In the genomic region with DNA sequence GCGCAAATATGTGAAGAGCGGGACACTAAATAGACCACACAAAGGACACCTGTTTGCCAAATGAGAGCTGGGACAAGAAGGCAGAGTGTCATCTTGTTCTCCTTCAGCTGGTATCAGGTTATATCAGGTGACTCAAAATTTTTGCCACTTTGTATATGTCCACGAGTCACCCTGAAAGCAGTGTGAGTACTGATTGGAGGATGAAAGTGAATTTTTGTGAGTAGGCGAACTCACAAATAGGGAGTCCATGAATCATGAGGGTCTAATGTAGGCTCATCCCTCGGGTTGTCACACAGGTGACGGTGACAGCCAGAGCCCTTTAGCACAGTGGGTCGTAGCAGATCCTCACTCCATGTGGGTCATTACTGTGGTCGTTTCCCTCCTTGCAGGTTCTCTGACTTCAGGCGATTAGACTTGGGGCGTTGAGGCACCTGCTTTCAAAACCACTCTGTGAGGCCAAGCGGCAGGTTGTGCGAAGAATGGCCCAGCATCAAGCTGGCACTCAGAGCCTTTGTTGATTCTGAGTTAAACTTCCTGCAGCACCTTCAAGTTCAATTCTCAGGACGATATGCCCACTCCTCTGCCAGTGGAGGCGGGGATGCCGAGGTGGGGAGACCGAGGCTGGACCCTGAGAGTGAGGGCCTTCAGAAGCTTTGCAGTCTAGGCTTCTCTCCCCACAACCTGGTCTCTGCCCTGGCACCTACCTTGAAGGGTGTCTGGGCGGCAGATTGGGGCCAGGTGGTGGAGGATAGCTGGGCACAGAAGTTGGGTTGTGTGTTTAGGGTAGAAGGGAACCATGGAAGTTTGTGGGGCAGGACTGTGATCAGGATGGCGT, we compare ENCODE assay signal across 27 cellular contexts.
A peak's percentile ranks its signal among the peaks of the same experiment; 100 is the strongest.
DNase-seq lines count a peak whose midpoint lies in the region; ATAC-seq, FAIRE-seq and TF ChIP-seq lines count a peak whose summit lies in the region.
"Had no signal": no experiment of that assay in that cellular context is flagged by ENCODE, and none has a peak within 500 bp of the region (broad histone marks: within the 10 kb centered on the region; RNA-seq: fewer than 3 reads in every experiment).

No MANE protein-coding gene starts in this region.

- H3K4me1 ChIP-seq in K562 (replicated peaks in 1 of 2; ENCODE audit: control insufficient read depth in 2 of 2, insufficient read depth in 2 of 2, low read length in 2 of 2): peaks cover 0 to 4% of the 10 kb centered on the region in 2 experiments; a peak in 2 of 5 replicates
- H3K4me1 ChIP-seq in CD8-positive, alpha-beta memory T cell (ENCODE audit: insufficient read depth, low read length): no peaks in the 10 kb centered on the region
- H3K4me1 ChIP-seq: Peyer's patch had no signal

- no peak for TF ChIP-seq POLR2A in K562 (conservative IDR thresholded peaks at IDR 0.05)

- intact Hi-C loops in K562 (cut with micrococcal nuclease): no loop called here

- POLR2A ChIA-PET in K562 (lab: Yijun Ruan, JAX): interaction anchor here (0.6 to 1.1 kb wide), 3 partner anchors 8 to 1571 kb away, joined by 3 read pairs; a partner anchor contains a TSS
- POLR2A ChIA-PET in CD8-positive, alpha-beta memory T cell (lab: Charles Lee): no interaction called here

- TF ChIP-seq CTCF in K562 (IDR thresholded peaks at IDR 0.05 in 2 of 3, conservative IDR thresholded peaks at IDR 0.05 in 1 of 3; ENCODE audit: insufficient read depth in 2 of 3, low read depth in 1 of 3, low read length in 3 of 3) (no peak), osteocyte (IDR thresholded peaks at IDR 0.05) (no peak)

- peak overlapping the region in 1 of 2 experiments; percentile 43; a peak in 1 of 4 replicates for H3K9ac ChIP-seq in K562 (ENCODE audit: insufficient read depth in 1 of 2, low read depth in 2 of 2, low read length in 2 of 2)

- H3K4me3 Mint-ChIP-seq in activated T-cell treated with anti-CD3 and anti-CD28 coated beads, Interleukin-2, amount 50 U/mL, for 4 hours: no peak overlapping the region
- no peak overlapping the region for H3K4me3 Mint-ChIP-seq in osteocyte (ENCODE audit: unreplicated experiment)
- no peak overlapping the region for H3K4me3 Mint-ChIP-seq in CD8-positive, alpha-beta memory T cell
- H3K4me3 Mint-ChIP-seq: activated CD4-positive, alpha-beta T cell treated with anti-CD3 and anti-CD28 coated beads, Interleukin-2, amount 10 ng/mL, durations not matched to agents 7 days and 5 days; brain; CD4-positive, alpha-beta T cell; naive thymus-derived CD8-positive, alpha-beta T cell had no signal

- in situ Hi-C loops in K562 (cut with MboI): no loop called here

- H3K9me1 ChIP-seq in K562 (ENCODE audit: control insufficient read depth, insufficient read depth, low read length): no peaks in the 10 kb centered on the region

- TF ChIP-seq EP300 in K562 (IDR thresholded peaks at IDR 0.05; ENCODE audit: low read length): no peak

- H3K36me3 Mint-ChIP-seq in activated T-cell treated with anti-CD3 and anti-CD28 coated beads, Interleukin-2, amount 50 U/mL, for 4 hours (ENCODE audit: insufficient read depth): no peaks in the 10 kb centered on the region
- peaks cover 3% of the 10 kb centered on the region for H3K36me3 Mint-ChIP-seq in osteocyte (ENCODE audit: unreplicated experiment)
- H3K36me3 Mint-ChIP-seq in CD8-positive, alpha-beta memory T cell: no peaks in the 10 kb centered on the region
- H3K36me3 Mint-ChIP-seq: brain; naive thymus-derived CD8-positive, alpha-beta T cell had no signal

- ATAC-seq in activated T-cell treated with anti-CD3 and anti-CD28 coated beads, Interleukin-2, amount 50 U/mL, for 4 hours: peak; percentile 46 to 71
- ATAC-seq in K562: peak; percentile 13; the same call in 1 of the 3 replicates
- ATAC-seq: naive thymus-derived CD8-positive, alpha-beta T cell had no signal

- H3K27me3 ChIP-seq in K562 (ENCODE audit: control insufficient read depth in 2 of 2, insufficient read depth in 2 of 2, low read length in 2 of 2): peaks cover 0 to 13% of the 10 kb centered on the region in 2 experiments; a peak in 2 of 5 replicates
- H3K27me3 ChIP-seq in CD8-positive, alpha-beta memory T cell (ENCODE audit: insufficient read depth, low read length, poor library complexity, severe bottlenecking): no peaks in the 10 kb centered on the region
- H3K27me3 ChIP-seq: Peyer's patch had no signal

- H3K27ac ChIP-seq in K562 (ENCODE audit: extremely low read depth, low read depth, low read length): no peak overlapping the region
- no peak overlapping the region for H3K27ac ChIP-seq in CD8-positive, alpha-beta memory T cell (ENCODE audit: low read depth, low read length)
- H3K27ac ChIP-seq: Peyer's patch had no signal

- H3K27ac Mint-ChIP-seq in osteocyte (ENCODE audit: unreplicated experiment): no peak overlapping the region
- no peak overlapping the region for H3K27ac Mint-ChIP-seq in CD8-positive, alpha-beta memory T cell
- H3K27ac Mint-ChIP-seq: activated CD4-positive, alpha-beta T cell treated with anti-CD3 and anti-CD28 coated beads, Interleukin-2, amount 10 ng/mL, durations not matched to agents 7 days and 5 days; brain; CD4-positive, alpha-beta T cell; naive thymus-derived CD8-positive, alpha-beta T cell had no signal

- no peak for FAIRE-seq in K562 (lab: Jason Lieb, UNC)
- FAIRE-seq: GM19239 had no signal

- no peak overlapping the region for H3K4me3 ChIP-seq in K562
- H3K4me3 ChIP-seq in CD8-positive, alpha-beta memory T cell (ENCODE audit: low read length): no peak overlapping the region
- H3K4me3 ChIP-seq: Peyer's patch had no signal

- no peaks in the 10 kb centered on the region for H3K36me3 ChIP-seq in K562 (ENCODE audit: control insufficient read depth, insufficient read depth, low read length)
- H3K36me3 ChIP-seq in CD8-positive, alpha-beta memory T cell (ENCODE audit: insufficient read depth, low read length): no peaks in the 10 kb centered on the region
- H3K36me3 ChIP-seq: Peyer's patch had no signal

- no peaks in the 10 kb centered on the region for H3K9me3 ChIP-seq in K562 (replicated peaks; ENCODE audit: control insufficient read depth, insufficient read depth, low read depth, low read length)
- no peaks in the 10 kb centered on the region for H3K9me3 ChIP-seq in CD8-positive, alpha-beta memory T cell (ENCODE audit: low read length)
- H3K9me3 ChIP-seq: Peyer's patch had no signal

- H2AFZ ChIP-seq in K562 (ENCODE audit: low read depth, low read length): peak overlapping the region; percentile 77

- CTCF ChIA-PET in K562 (lab: Yijun Ruan, JAX; ENCODE audit: low intra/inter-chr PET ratio): no interaction called here
- CTCF ChIA-PET in CD8-positive, alpha-beta memory T cell (lab: Charles Lee): no interaction called here

- DNase-seq in activated T-cell treated with anti-CD3 and anti-CD28 coated beads, Interleukin-2, amount 50 U/mL, for 4 hours: no peak
- DNase-seq in activated T-cell treated with anti-CD3 and anti-CD28 coated beads, Interleukin-2, amount 50 U/mL, for 1 hour: no peak
- DNase-seq in H4 (ENCODE audit: low spot score) (peak; percentile 1), K562 (ENCODE audit: extremely low read depth in 1 of 4, low spot score in 3 of 4) (no peak), osteocyte (ENCODE audit: extremely low spot score, unreplicated experiment) (peak; percentile 72), NCI-H524 treated with DMSO at 0.1 percent for 48 hours (lab: John Stamatoyannopoulos, UW) (no peak), amygdala (lab: John Stamatoyannopoulos, UW) (no peak)
- no peak for DNase-seq in CD8-positive, alpha-beta memory T cell
- DNase-seq: 8988T; activated CD4-positive, alpha-beta T cell treated with anti-CD3 and anti-CD28 coated beads, Interleukin-2, amount 10 ng/mL, durations not matched to agents 7 days and 5 days; CD4-positive, alpha-beta T cell; DMS 273 treated with DMSO at 0.1 percent for 48 hours; GDM1; HCEC 1CT; naive thymus-derived CD8-positive, alpha-beta T cell; NCI-H1694; NCI-H2171; NCI-H524; occipital lobe; Peyer's patch; SIG-M5; stimulated activated CD4-positive, alpha-beta T cell treated with anti-CD3 and anti-CD28 coated beads, Interleukin-15, amount 100 ng/mL, for 24 hours; stimulated activated naive CD4-positive, alpha-beta T cell treated with Interleukin-2 at 50 U/mL for 16 hours; SW 1271; T1000 had no signal

- H3K27me3 Mint-ChIP-seq in activated T-cell treated with anti-CD3 and anti-CD28 coated beads, Interleukin-2, amount 50 U/mL, for 4 hours (ENCODE audit: low read depth): peaks cover 6% of the 10 kb centered on the region
- H3K27me3 Mint-ChIP-seq in osteocyte (ENCODE audit: unreplicated experiment): no peaks in the 10 kb centered on the region
- H3K27me3 Mint-ChIP-seq in CD8-positive, alpha-beta memory T cell: peaks cover 12% of the 10 kb centered on the region in 2 donors
- H3K27me3 Mint-ChIP-seq: CD4-positive, alpha-beta T cell had no signal

- no peak overlapping the region for H3K4me2 ChIP-seq in K562 (ENCODE audit: insufficient read depth, low read length)

- no TSS peak for BruUV-seq in K562 (replicated peaks; lab: Mats Ljungman, UMichigan)

- TF ChIP-seq RAD21 in K562 (CRISPR knock-in tag; conservative IDR thresholded peaks at IDR 0.05 in 1 of 2, IDR thresholded peaks at IDR 0.05 in 1 of 2): no peak

- H4K20me1 ChIP-seq in K562 (replicated peaks; ENCODE audit: control insufficient read depth, insufficient read depth, low read length): no peaks in the 10 kb centered on the region

- no peaks in the 10 kb centered on the region for H3K79me2 ChIP-seq in K562 (ENCODE audit: control insufficient read depth, insufficient read depth, low read length)

- H3K9me3 Mint-ChIP-seq in activated T-cell treated with anti-CD3 and anti-CD28 coated beads, Interleukin-2, amount 50 U/mL, for 4 hours: no peaks in the 10 kb centered on the region
- H3K9me3 Mint-ChIP-seq in osteocyte (ENCODE audit: unreplicated experiment): no peaks in the 10 kb centered on the region
- H3K9me3 Mint-ChIP-seq in CD8-positive, alpha-beta memory T cell: no peaks in the 10 kb centered on the region
- H3K9me3 Mint-ChIP-seq: activated CD4-positive, alpha-beta T cell treated with anti-CD3 and anti-CD28 coated beads, Interleukin-2, amount 10 ng/mL, durations not matched to agents 7 days and 5 days; CD4-positive, alpha-beta T cell; naive thymus-derived CD8-positive, alpha-beta T cell had no signal

- no peaks in the 10 kb centered on the region for H3K4me1 Mint-ChIP-seq in activated T-cell treated with anti-CD3 and anti-CD28 coated beads, Interleukin-2, amount 50 U/mL, for 4 hours (ENCODE audit: low read depth)
- peaks cover 40% of the 10 kb centered on the region for H3K4me1 Mint-ChIP-seq in osteocyte (ENCODE audit: unreplicated experiment)
- no peaks in the 10 kb centered on the region for H3K4me1 Mint-ChIP-seq in CD8-positive, alpha-beta memory T cell
- H3K4me1 Mint-ChIP-seq: activated CD4-positive, alpha-beta T cell treated with anti-CD3 and anti-CD28 coated beads, Interleukin-2, amount 10 ng/mL, durations not matched to agents 7 days and 5 days had no signal

- WGBS in K562 (ENCODE audit: insufficient coverage, low coverage, missing lambda C conversion rate): 40% methylated on average over 18 of the region's 18 CpGs

TF ChIP-seq in K562, 482 proteins besides CTCF, POLR2A, EP300 and RAD21 (continues in another document):
- TF ChIP-seq RNF2 (IDR thresholded peaks at IDR 0.05) (no peak), IFI16 (CRISPR knock-in tag; IDR thresholded peaks at IDR 0.05) (no peak), PRPF4 (IDR thresholded peaks at IDR 0.05; ENCODE audit: insufficient read depth, low read depth, low read length, poor library complexity, severe bottlenecking) (no peak), HMG20A (CRISPR knock-in tag; conservative IDR thresholded peaks at IDR 0.05) (no peak), TEAD1 (CRISPR knock-in tag; IDR thresholded peaks at IDR 0.05) (no peak), TARDBP (IDR thresholded peaks at IDR 0.05) (no peak)

Comparison
In these comparisons a context has a peak if more than half of its experiments do, and no peak if none do; other contexts are left out.
1. DNase-seq: peak in H4 (single experiment) and osteocyte (single experiment); none in activated T-cell treated with anti-CD3 and anti-CD28 coated beads, Interleukin-2, amount 50 U/mL, for 4 hours (single experiment), activated T-cell treated with anti-CD3 and anti-CD28 coated beads, Interleukin-2, amount 50 U/mL, for 1 hour (single experiment), K562 (0 of 4), NCI-H524 treated with DMSO at 0.1 percent for 48 hours (single experiment), CD8-positive, alpha-beta memory T cell (0 of 5) and amygdala (0 of 56).